8 cellular contexts compared by ENCODE assay signal in genomic region chrX:47193475-47194241, GRCh38. TPM values are rescaled to one million over a fixed set of nuclear protein-coding genes. Genes with fewer than 3 reads are reported as not detected.
DNase-seq lines count a peak whose midpoint lies in the region; ATAC-seq and TF ChIP-seq lines count a peak whose summit lies in the region.

Gene UBA1 (plus strand): TSS chrX:47193829. CDS start chrX:47198803, 4,974 bp downstream.

- DNase-seq in NCI-H187 treated with DMSO at 0.1 percent for 48 hours (lab: John Stamatoyannopoulos, UW) (peak; percentile 79), anterior cingulate cortex (lab: John Stamatoyannopoulos, UW) (peak; percentile 24 to 100 (median 88)), left ventricle myocardium superior (peak; percentile 92), putamen (ENCODE audit: low spot score) (peak; percentile 88), vagina (ENCODE audit: extremely low spot score in 2 of 2) (peak in 1 of 2 donors; percentile 98)

- H3K27me3 ChIP-seq in vagina: no peaks in the 10 kb centered on the region

- peaks cover 44% of the 10 kb centered on the region for H3K4me1 ChIP-seq in vagina

- TF ChIP-seq POLR2A in GM15510 (IDR thresholded peaks at IDR 0.05; ENCODE audit: borderline replicate concordance, extremely low read depth, insufficient read length): peak; percentile 88
- peak in 1 of 2 donors; percentile 82 for TF ChIP-seq POLR2A in vagina (IDR thresholded peaks at IDR 0.05)

- H3K4me3 ChIP-seq in vagina: peak within 1 kb of the TSS; percentile 87 to 94

- ATAC-seq in HG02970 (IDR thresholded peaks at IDR 0.05; ENCODE audit: low FRiP score, unreplicated experiment) (peak; percentile 68), left ventricle myocardium superior (peak; percentile 90)

- peaks cover 0 to 5% of the 10 kb centered on the region in 2 donors for H3K36me3 ChIP-seq in vagina

- intact Hi-C loops in T-helper 2 cell treated with Interferon-gamma antibody and Interleukin-4, amounts not matched to agents 100 ng/mL and 5 ng/mL, for 36 hours (cut with micrococcal nuclease): loop anchor here (1.0 to 5.0 kb wide), 9 partner anchors 25 to 459 kb away; partner anchors contain the start of genes ARAF, CDK16, ELK1 and USP11
- intact Hi-C loops in left ventricle myocardium superior (cut with micrococcal nuclease): no loop called here
- intact Hi-C loops in vagina (cut with DNase I): loop anchor here (2.0 to 10.0 kb wide), 2 partner anchors 191 to 331 kb away; no protein-coding TSS in a partner anchor

- peak within 1 kb of the TSS; percentile 97 for H3K27ac ChIP-seq in vagina

- no peaks in the 10 kb centered on the region for H3K9me3 ChIP-seq in vagina

- TF ChIP-seq CTCF in vagina (IDR thresholded peaks at IDR 0.05): peak; percentile 61 to 96 (median 85)

RNA-seq across cellular contexts. Expression of gene UBA1, which starts in this region (rescaled TPM):
- total RNA-seq in T-helper 2 cell treated with Interferon-gamma antibody and Interleukin-4, amounts not matched to agents 100 ng/mL and 5 ng/mL, for 36 hours: 197 and 205 TPM in 2 replicates
- total RNA-seq in left ventricle myocardium superior: 100 TPM
- 168 TPM for total RNA-seq in vagina
